Comparison of ENCODE assay signal across 8 cellular contexts in the genomic region with DNA sequence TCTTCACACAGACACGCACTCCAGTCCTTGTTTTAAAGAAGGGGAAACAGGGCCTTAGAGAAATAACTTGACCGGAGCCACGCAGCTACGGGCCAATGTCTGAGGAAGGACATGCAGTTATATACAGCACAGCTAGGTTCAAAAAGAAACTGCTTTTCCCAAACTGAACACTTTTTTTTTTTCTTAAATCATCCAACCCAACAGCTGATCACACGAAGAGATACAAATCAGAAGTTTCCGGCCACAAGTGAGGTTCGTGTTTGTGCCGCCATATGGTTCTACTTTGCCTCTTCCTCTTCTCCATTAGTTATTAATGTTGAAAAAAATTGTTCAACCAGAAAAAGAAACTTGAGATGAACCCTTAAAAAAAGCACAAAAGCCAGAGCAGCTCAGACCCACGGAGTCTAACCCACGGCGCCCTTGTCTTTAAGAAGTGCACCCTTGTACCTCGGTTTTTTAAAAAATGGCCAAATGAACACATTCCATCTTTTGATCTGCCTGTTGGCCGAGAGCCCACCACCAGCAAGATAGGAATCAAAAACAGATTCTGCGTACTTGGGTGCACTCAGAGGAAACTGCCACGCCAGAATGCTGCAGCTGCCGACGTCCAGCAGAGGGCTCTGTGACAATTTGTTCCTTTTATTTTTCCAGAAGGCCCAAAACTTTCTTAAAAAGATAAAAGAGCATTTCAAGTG.
DNase-seq lines count a peak whose midpoint lies in the region; ATAC-seq and TF ChIP-seq lines count a peak whose summit lies in the region.

No MANE protein-coding gene starts in this region.

- TF ChIP-seq EP300 in ovary (IDR thresholded peaks at IDR 0.05), result no peak

- 11 to 17% (median 12%) methylated on average over 17 of the region's 17 CpGs for WGBS in ovary, 3 donors

- peak; percentile 54 for ATAC-seq in HG02610 (IDR thresholded peaks at IDR 0.05; ENCODE audit: unreplicated experiment)
- no peak for ATAC-seq in thoracic aorta (ENCODE audit: insufficient number of reproducible peaks, low FRiP score, low read depth)

- no peak for TF ChIP-seq POLR2A in ovary (IDR thresholded peaks at IDR 0.05)

- TF ChIP-seq CTCF in fibroblast of pulmonary artery (IDR thresholded peaks at IDR 0.05; ENCODE audit: low read length, missing control alignments) (peak; percentile 91), ovary (IDR thresholded peaks at IDR 0.05) (peak; percentile 68 to 92 (median 79)), thoracic aorta (IDR thresholded peaks at IDR 0.05) (peak; percentile 86)

- DNase-seq in GM04503 (ENCODE audit: low read depth) (peak; percentile 67), NOMO-1 treated with DMSO at 0.1 percent for 48 hours (lab: John Stamatoyannopoulos, UW; ENCODE audit: unreplicated experiment) (peak; percentile 5), activated T-helper 1 cell treated with Interleukin-2 at 50 U/mL for 16 hours (ENCODE audit: low read depth) (peak; percentile 41), fibroblast of pulmonary artery (ENCODE audit: low read depth) (peak; percentile 72), ovary (peak; percentile 49 to 75 (median 69)), thoracic aorta (ENCODE audit: low spot score) (no peak), globus pallidus (ENCODE audit: low spot score) (no peak)

- H3K27ac ChIP-seq in ovary (peak overlapping the region; percentile 1 to 84), thoracic aorta (peak overlapping the region; percentile 80 to 82)

- H3K4me1 ChIP-seq in ovary (ENCODE audit: insufficient read depth) (peaks cover 43% of the 10 kb centered on the region), thoracic aorta (ENCODE audit: control insufficient read depth in 1 of 2, low read depth in 2 of 2) (peaks cover 41 to 97% of the 10 kb centered on the region in 2 donors)

- intact Hi-C loops in ovary (cut with DNase I), result loop anchor here (2.0 to 10.0 kb wide), 6 partner anchors 54 to 261 kb away; partner anchors contain the start of genes CAPZB (in 2 of the 4) and NBL1 (in 2 of the 4)

- H3K36me3 ChIP-seq in ovary (no peaks in the 10 kb centered on the region), thoracic aorta (no peaks in the 10 kb centered on the region)

- H3K27me3 ChIP-seq in ovary, result no peaks in the 10 kb centered on the region
- H3K27me3 ChIP-seq in thoracic aorta (replicated peaks; ENCODE audit: insufficient read depth), result no peaks in the 10 kb centered on the region

- H3K9me3 ChIP-seq in ovary, result no peaks in the 10 kb centered on the region
- H3K9me3 ChIP-seq in thoracic aorta, result no peaks in the 10 kb centered on the region

- H3K4me3 ChIP-seq in fibroblast of pulmonary artery (replicated peaks; ENCODE audit: low read depth, low read length) (no peak overlapping the region), ovary (peak overlapping the region; percentile 15), thoracic aorta (peak overlapping the region; percentile 44)

Comparison
In these comparisons a context has a peak if more than half of its experiments do, and no peak if none do; other contexts are left out.
1. DNase-seq: peak in GM04503 (single experiment), NOMO-1 treated with DMSO at 0.1 percent for 48 hours (single experiment), activated T-helper 1 cell treated with Interleukin-2 at 50 U/mL for 16 hours (single experiment), fibroblast of pulmonary artery (single experiment) and ovary (5 of 5); none in thoracic aorta (single experiment) and globus pallidus (single experiment).
2. Peak in every context shown above with its lines, with median percentiles within 50 percentile points of each other: CTCF ChIP-seq.